In the genomic region with DNA sequence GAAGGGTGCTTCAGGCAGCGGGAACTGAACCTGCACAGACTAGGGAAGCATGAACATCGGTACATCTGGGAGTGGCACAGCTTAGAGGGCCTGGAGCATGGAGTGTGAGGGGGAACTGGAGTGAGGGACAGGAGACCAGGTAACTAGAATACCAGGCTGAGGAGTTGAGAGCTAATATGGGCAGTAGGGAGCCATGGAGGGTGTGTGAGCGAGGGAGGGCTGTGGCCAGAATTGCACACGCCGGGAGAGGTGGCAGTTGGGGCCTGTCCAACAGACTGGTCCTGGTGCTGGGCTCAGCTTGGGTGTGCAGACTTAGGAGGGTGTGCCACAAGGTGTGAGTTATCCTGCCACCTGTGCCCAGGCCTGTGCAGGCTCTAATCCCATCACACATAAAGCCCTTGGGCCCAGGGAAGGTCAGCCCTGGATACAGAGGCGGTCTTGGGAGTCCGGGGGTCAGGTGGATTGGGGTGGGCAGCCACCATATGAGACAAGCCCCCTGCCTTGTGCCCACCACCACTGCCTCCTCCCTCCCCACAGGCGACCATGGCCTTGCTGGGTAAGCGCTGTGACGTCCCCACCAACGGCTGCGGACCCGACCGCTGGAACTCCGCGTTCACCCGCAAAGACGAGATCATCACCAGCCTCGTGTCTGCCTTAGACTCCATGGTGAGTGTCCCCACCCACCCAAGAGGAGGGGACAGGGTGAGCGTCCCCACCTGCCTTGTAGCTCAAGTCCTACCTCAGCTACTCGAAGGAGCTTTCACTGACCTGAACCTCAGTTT, we compare ENCODE assay signal across 27 cellular contexts. TPM values are rescaled to one million over a fixed set of nuclear protein-coding genes. Genes with fewer than 3 reads are reported as not detected.
DNase-seq lines count a peak whose midpoint lies in the region; ATAC-seq, FAIRE-seq and TF ChIP-seq lines count a peak whose summit lies in the region.
"Had no signal": no experiment of that assay in that cellular context is flagged by ENCODE, and none has a peak within 500 bp of the region (broad histone marks: within the 10 kb centered on the region; RNA-seq: fewer than 3 reads in every experiment).

No MANE protein-coding gene starts in this region.

- H3K36me3 Mint-ChIP-seq in chondrocyte (ENCODE audit: low read depth) (peaks cover 6% of the 10 kb centered on the region), progenitor cell of endocrine pancreas (ENCODE audit: insufficient read depth) (peaks cover 9% of the 10 kb centered on the region)
- H3K36me3 Mint-ChIP-seq: CD4-positive, alpha-beta memory T cell had no signal

- no peak for TF ChIP-seq RAD21 in A549 (conservative IDR thresholded peaks at IDR 0.05 in 1 of 2, IDR thresholded peaks at IDR 0.05 in 1 of 2)

- TF ChIP-seq EP300 in A549 (IDR thresholded peaks at IDR 0.05), result no peak

- DNase-seq in A549 (ENCODE audit: low read depth in 1 of 2, low spot score in 1 of 2) (no peak), chondrocyte (ENCODE audit: low spot score) (no peak), progenitor cell of endocrine pancreas (ENCODE audit: low spot score, unreplicated experiment) (no peak), NCI-H748 (lab: John Stamatoyannopoulos, UW; ENCODE audit: unreplicated experiment) (no peak)
- DNase-seq in effector CD8-positive, alpha-beta T cell (lab: John Stamatoyannopoulos, UW), result no peak
- DNase-seq in stimulated activated naive CD4-positive, alpha-beta T cell treated with Interleukin-2 at 50 U/mL for 16 hours (lab: John Stamatoyannopoulos, UW), result no peak
- DNase-seq: C1 segment of cervical spinal cord; CD4-positive, alpha-beta memory T cell; COR-L47; GOT3; Kasumi-1; MV-4-11; NCI-H1105; NCI-H146; NCI-H1930; NCI-H2107; NCI-H446; NCI-H524 treated with DMSO at 0.1 percent for 48 hours; PC-9; Right ventricle myocardium superior had no signal

- H3K4me3 Mint-ChIP-seq in chondrocyte (ENCODE audit: unreplicated experiment) (no peak overlapping the region), progenitor cell of endocrine pancreas (ENCODE audit: low read depth) (no peak overlapping the region)
- H3K4me3 Mint-ChIP-seq: CD4-positive, alpha-beta memory T cell had no signal

- no peaks in the 10 kb centered on the region for H3K9me3 Mint-ChIP-seq in chondrocyte (ENCODE audit: low read depth)
- no peaks in the 10 kb centered on the region for H3K9me3 Mint-ChIP-seq in progenitor cell of endocrine pancreas (ENCODE audit: low read depth)
- H3K9me3 Mint-ChIP-seq: CD4-positive, alpha-beta memory T cell had no signal

- ATAC-seq in A549, result no peak
- ATAC-seq: GM12878, HCT116 had no signal

- H3K27me3 Mint-ChIP-seq in chondrocyte (ENCODE audit: low read depth) (no peaks in the 10 kb centered on the region), progenitor cell of endocrine pancreas (no peaks in the 10 kb centered on the region)
- H3K27me3 Mint-ChIP-seq: CD4-positive, alpha-beta memory T cell had no signal

- POLR2A ChIA-PET in A549 (lab: Yijun Ruan, JAX) (no interaction called here), HEK293 (lab: Yijun Ruan, JAX) (interaction anchor here (0.7 kb wide), 1 partner anchor 985 kb away, joined by 3 read pairs; no protein-coding TSS in a partner anchor)

- H3K27ac ChIP-seq in A549, result no peak overlapping the region
- H3K27ac ChIP-seq in HEK293 (ENCODE audit: extremely low read depth, low read depth, low read length), result no peak overlapping the region
- H3K27ac ChIP-seq: HL-60, PC-9, SJSA1 had no signal

- 94% methylated on average over 12 of the region's 21 CpGs for WGBS in A549 (ENCODE audit: missing lambda C conversion rate)

- no peak overlapping the region for H3K4me2 ChIP-seq in A549
- H3K4me2 ChIP-seq: PC-9 had no signal

- TF ChIP-seq CTCF in A549 (IDR thresholded peaks at IDR 0.05) (no peak), HEK293 (tag by site-specific recombination; IDR thresholded peaks at IDR 0.05) (no peak), chondrocyte (IDR thresholded peaks at IDR 0.05) (no peak), progenitor cell of endocrine pancreas (IDR thresholded peaks at IDR 0.05; ENCODE audit: unreplicated experiment) (no peak)

- H3K4me3 ChIP-seq in A549 (no peak overlapping the region), HEK293 (ENCODE audit: low read depth, low read length) (no peak overlapping the region)
- H3K4me3 ChIP-seq: GM12878, PC-9, SJSA1 had no signal

- CTCF ChIA-PET in A549 (lab: Yijun Ruan, JAX) (interaction anchor here (1.5 to 1.6 kb wide), 2 partner anchors 14 to 59 kb away, joined by 3 to 7 read pairs; no protein-coding TSS in a partner anchor), HEK293 (lab: Yijun Ruan, JAX) (interaction anchor here (0.5 kb wide), 1 partner anchor 228 kb away, joined by 6 read pairs; no protein-coding TSS in a partner anchor)

- no peak for FAIRE-seq in A549 (lab: Jason Lieb, UNC)
- FAIRE-seq: A204.1, G401.6, GM12878 had no signal

- H3K36me3 ChIP-seq in HEK293 (ENCODE audit: control insufficient read depth in 2 of 2, insufficient read depth in 1 of 2, low read length in 2 of 2), result peaks cover 13 to 21% of the 10 kb centered on the region in 2 experiments; a peak in 2 of 3 replicates

- no peak for TF ChIP-seq POLR2A in A549 (IDR thresholded peaks at IDR 0.05; ENCODE audit: low read length)

- H3K9me3 ChIP-seq in A549 (no peaks in the 10 kb centered on the region), HEK293 (ENCODE audit: control insufficient read depth, insufficient read depth, low read depth, low read length) (no peaks in the 10 kb centered on the region)
- H3K9me3 ChIP-seq: SJSA1 had no signal

- H3K27ac Mint-ChIP-seq in chondrocyte (ENCODE audit: unreplicated experiment) (peak overlapping the region; percentile 22), progenitor cell of endocrine pancreas (peak overlapping the region; percentile 74)

- H3K4me1 ChIP-seq in A549, result no peaks in the 10 kb centered on the region
- no peaks in the 10 kb centered on the region for H3K4me1 ChIP-seq in HEK293 (ENCODE audit: control insufficient read depth, insufficient read depth, low read length)
- H3K4me1 ChIP-seq: SJSA1 had no signal

- peaks cover 17% of the 10 kb centered on the region for H3K4me1 Mint-ChIP-seq in chondrocyte (ENCODE audit: low read depth)
- H3K4me1 Mint-ChIP-seq in progenitor cell of endocrine pancreas (ENCODE audit: low read depth), result no peaks in the 10 kb centered on the region
- H3K4me1 Mint-ChIP-seq: CD4-positive, alpha-beta memory T cell had no signal

TF ChIP-seq in A549, 52 proteins besides CTCF, POLR2A, EP300 and RAD21 (continues in another document):
- peak; percentile 87 for TF ChIP-seq ZFP36 (IDR thresholded peaks at IDR 0.05; ENCODE audit: borderline replicate concordance, partially characterized antibody)
- TF ChIP-seq, protein P1, sequence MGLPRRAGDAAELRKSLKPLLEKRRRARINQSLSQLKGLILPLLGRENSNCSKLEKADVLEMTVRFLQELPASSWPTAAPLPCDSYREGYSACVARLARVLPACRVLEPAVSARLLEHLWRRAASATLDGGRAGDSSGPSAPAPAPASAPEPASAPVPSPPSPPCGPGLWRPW (IDR thresholded peaks at IDR 0.05), result no peak
- TF ChIP-seq HOXB13 (CRISPR knock-in tag; IDR thresholded peaks at IDR 0.05; ENCODE audit: low read depth), result no peak
- TF ChIP-seq CEBPB (IDR thresholded peaks at IDR 0.05), result no peak
- TF ChIP-seq GATA3 (IDR thresholded peaks at IDR 0.05; ENCODE audit: borderline replicate concordance), result no peak
- TF ChIP-seq KDM1A (IDR thresholded peaks at IDR 0.05; ENCODE audit: low read depth), result peak; percentile 58; the same call in 1 of the 2 replicates
- TF ChIP-seq, protein P2, sequence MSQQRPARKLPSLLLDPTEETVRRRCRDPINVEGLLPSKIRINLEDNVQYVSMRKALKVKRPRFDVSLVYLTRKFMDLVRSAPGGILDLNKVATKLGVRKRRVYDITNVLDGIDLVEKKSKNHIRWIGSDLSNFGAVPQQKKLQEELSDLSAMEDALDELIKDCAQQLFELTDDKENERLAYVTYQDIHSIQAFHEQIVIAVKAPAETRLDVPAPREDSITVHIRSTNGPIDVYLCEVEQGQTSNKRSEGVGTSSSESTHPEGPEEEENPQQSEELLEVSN (IDR thresholded peaks at IDR 0.05; ENCODE audit: borderline replicate concordance, low read depth), result no peak

TF ChIP-seq in HEK293, 187 proteins besides CTCF, POLR2A, EP300 and RAD21:
- TF ChIP-seq ZNF16 (tag by site-specific recombination; IDR thresholded peaks at IDR 0.05; ENCODE audit: low read depth) (peak; percentile 92), ZNF324 (tag by site-specific recombination; IDR thresholded peaks at IDR 0.05) (no peak)
TF ChIP-seq in HEK293: peak in this region for 1.

RNA-seq across cellular contexts. Expression of gene GTF2IRD1, which starts 54.0 kb away (rescaled TPM):
- 20.5 and 23.2 TPM in 2 replicates for polyA plus RNA-seq in A549 (2011; rRNA removed)
- 19.0 and 21.6 TPM in 2 replicates for polyA plus RNA-seq in A549 (2012; cell fraction: cytosol; rRNA removed)
- 21.1 and 26.9 TPM in 2 replicates for polyA plus RNA-seq in A549 (2012; cell fraction: nucleus; rRNA removed)
- polyA plus RNA-seq in A549 (2017; fragmentation: RNase III; extraction: RNeasy Plus Mini Kit Qiagen cat#74134 plus additional on column Dnase treatment), result 19.9 to 21.7 TPM (median 21.5 TPM) in 3 replicates
- polyA minus RNA-seq in A549 (2011; rRNA and poly(A)+ RNA removed), result 16.4 and 25.3 TPM in 2 replicates
- 32.4 to 48.5 TPM (median 46.5 TPM) in 3 replicates for total RNA-seq in chondrocyte
- total RNA-seq in progenitor cell of endocrine pancreas, result 52.6 and 60.7 TPM in 2 replicates
